In genomic region chr17:64661731-64661980, GRCh38 we compare ENCODE assay signal across 8 cellular contexts. TPM values are rescaled to one million over a fixed set of nuclear protein-coding genes. Genes with fewer than 3 reads are reported as not detected.
DNase-seq lines count a peak whose midpoint lies in the region; ATAC-seq and TF ChIP-seq lines count a peak whose summit lies in the region.

No MANE protein-coding gene starts in this region.

- TF ChIP-seq CTCF in Calu3 (IDR thresholded peaks at IDR 0.05; ENCODE audit: unreplicated experiment): no peak

- no peaks in the 10 kb centered on the region for H3K27me3 ChIP-seq in skeletal muscle satellite cell (ENCODE audit: control insufficient read depth, insufficient read depth, low read length)

- H3K27ac Mint-ChIP-seq in Calu3 (ENCODE audit: unreplicated experiment): peak overlapping the region; percentile 92

- peaks cover 35% of the 10 kb centered on the region for H3K4me1 ChIP-seq in skeletal muscle satellite cell (ENCODE audit: control insufficient read depth, insufficient read depth, low read length)

- H3K36me3 Mint-ChIP-seq in Calu3 (ENCODE audit: insufficient read depth, unreplicated experiment): peaks cover 27% of the 10 kb centered on the region

- H3K4me3 ChIP-seq in skeletal muscle satellite cell (ENCODE audit: low read length): peak overlapping the region; percentile 97

- peak overlapping the region; percentile 82 for H3K4me2 ChIP-seq in skeletal muscle satellite cell (ENCODE audit: low read length)

- H3K4me3 Mint-ChIP-seq in Calu3 (ENCODE audit: low read depth, unreplicated experiment): peak overlapping the region; percentile 94

- no peaks in the 10 kb centered on the region for H3K27me3 Mint-ChIP-seq in Calu3 (ENCODE audit: unreplicated experiment)

- CTCF ChIA-PET in Calu3 (lab: Charles Lee): no interaction called here

- H3K36me3 ChIP-seq in skeletal muscle satellite cell (ENCODE audit: insufficient read depth, low read length): peaks cover 18% of the 10 kb centered on the region

- H3K4me1 Mint-ChIP-seq in Calu3 (ENCODE audit: low read depth, unreplicated experiment): peaks cover 20% of the 10 kb centered on the region

- no TSS peak for BruUV-seq in Calu3 (replicated peaks; lab: Mats Ljungman, UMichigan)

- no peaks in the 10 kb centered on the region for H3K9me3 Mint-ChIP-seq in Calu3 (ENCODE audit: low read depth, unreplicated experiment)

- ATAC-seq in HG02623 (IDR thresholded peaks at IDR 0.05; ENCODE audit: unreplicated experiment) (peak; percentile 29), left ventricle myocardium superior (peak; percentile 44)

- DNase-seq in Calu3 (no peak), left ventricle myocardium superior (no peak), kidney tubule cell (ENCODE audit: low spot score) (no peak), DMS79 treated with DMSO at 0.1 percent for 48 hours (lab: John Stamatoyannopoulos, UW) (no peak), GM03348 (ENCODE audit: low spot score) (no peak)
- peak; percentile 53 for DNase-seq in activated CD8-positive, alpha-beta memory T cell treated with anti-CD3 and anti-CD28 coated beads, Interleukin-2, amount 50 U/mL, for 4 hours

- peak overlapping the region; percentile 97 for H3K9ac ChIP-seq in skeletal muscle satellite cell (ENCODE audit: low read depth, low read length)

- intact Hi-C loops in Calu3 (cut with micrococcal nuclease; ENCODE audit: unreplicated experiment) (loop anchor here (5.0 kb wide), 1 partner anchor 46 kb away; no protein-coding TSS in a partner anchor), left ventricle myocardium superior (cut with micrococcal nuclease) (no loop called here)

- no peaks in the 10 kb centered on the region for H3K9me3 ChIP-seq in skeletal muscle satellite cell (replicated peaks; ENCODE audit: low read length)

RNA-seq across cellular contexts. Expression of gene SMURF2, which starts 0.5 kb away (rescaled TPM):
- total RNA-seq in Calu3 (2022): 15.0 and 18.8 TPM in 2 replicates
- 11.6 TPM for total RNA-seq in left ventricle myocardium superior
- 96.6 and 129 TPM in 2 replicates for total RNA-seq in skeletal muscle satellite cell (2012; rRNA removed)
